7 cellular contexts compared by ENCODE assay signal in the genomic region with DNA sequence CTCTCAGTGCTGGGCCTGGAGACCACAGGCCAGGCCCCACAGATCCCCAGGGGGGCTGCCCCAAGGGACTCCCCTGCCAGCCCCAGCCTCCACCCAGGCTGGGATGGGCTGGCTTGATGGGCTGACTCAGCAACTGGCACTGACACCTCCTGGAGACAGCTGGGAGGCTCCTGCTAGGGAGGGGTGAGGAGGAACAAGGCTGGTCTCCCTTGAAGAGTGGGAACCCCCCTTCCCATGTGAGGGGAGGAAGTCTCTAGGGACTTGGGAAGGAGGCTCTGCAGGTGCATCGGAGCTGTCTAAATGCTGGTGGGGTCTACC. TPM values are rescaled to one million over a fixed set of nuclear protein-coding genes. Genes with fewer than 3 reads are reported as not detected.
DNase-seq lines count a peak whose midpoint lies in the region; ATAC-seq, FAIRE-seq and TF ChIP-seq lines count a peak whose summit lies in the region.

No MANE protein-coding gene starts in this region.

- TF ChIP-seq POLR2A in H1 (IDR thresholded peaks at IDR 0.05; ENCODE audit: control extremely low read depth in 1 of 2, low read depth in 2 of 2, low read length in 2 of 2) = no peak

- H3K4me2 ChIP-seq in H1 (ENCODE audit: insufficient read depth in 1 of 2, low read depth in 2 of 2, low read length in 2 of 2) = no peak overlapping the region

- H3K23me2 ChIP-seq in H1 (ENCODE audit: low read depth, low read length) = no peaks in the 10 kb centered on the region

- peak; percentile 83 for DNase-seq in NCI-H2171 (lab: John Stamatoyannopoulos, UW)
- no peak for DNase-seq in H1 (ENCODE audit: low read depth in 1 of 2, low spot score in 2 of 2)
- no peak for DNase-seq in psoas muscle
- no peak for DNase-seq in NCI-H2029 treated with DMSO at 0.1 percent for 48 hours (lab: John Stamatoyannopoulos, UW)
- no peak for DNase-seq in DMS79 (lab: John Stamatoyannopoulos, UW)
- DNase-seq in activated CD4-positive, alpha-beta T cell treated with anti-CD3 and anti-CD28 coated beads for 48 hours = no peak

- no peaks in the 10 kb centered on the region for H3K27me3 ChIP-seq in H1 (replicated peaks in 1 of 4; ENCODE audit: control insufficient read depth in 3 of 4, extremely low read depth in 1 of 4, insufficient read depth in 3 of 4, low read length in 3 of 4)
- H3K27me3 ChIP-seq in psoas muscle (ENCODE audit: insufficient read depth in 3 of 3, low read length in 2 of 3) = no peaks in the 10 kb centered on the region

- H4K20me1 ChIP-seq in H1 (replicated peaks in 1 of 2; ENCODE audit: control insufficient read depth in 1 of 2, insufficient read depth in 2 of 2, low read length in 2 of 2) = peaks cover 3 to 19% of the 10 kb centered on the region in 2 experiments

- H3K4me1 ChIP-seq in H1 (replicated peaks in 1 of 4; ENCODE audit: control insufficient read depth in 3 of 4, insufficient read depth in 4 of 4, low read length in 3 of 4) (peaks cover 10 to 62% (median 47%) of the 10 kb centered on the region in 4 experiments), psoas muscle (peaks cover 10% of the 10 kb centered on the region)

- TF ChIP-seq RAD21 in H1 (IDR thresholded peaks at IDR 0.05 in 1 of 2, conservative IDR thresholded peaks at IDR 0.05 in 1 of 2; ENCODE audit: low read depth in 2 of 2, low read length in 2 of 2) = no peak

- CTCF ChIA-PET in H1 (lab: Charles Lee; ENCODE audit: partially characterized antibody) = interaction anchor here (0.6 to 15.7 kb wide), 9 partner anchors 8 to 104 kb away, joined by 3 to 231 read pairs (median 10); a partner anchor contains a TSS

- H3K79me2 ChIP-seq in H1 (ENCODE audit: control insufficient read depth in 1 of 2, insufficient read depth in 2 of 2, low read length in 2 of 2) = peaks cover 0 to 72% of the 10 kb centered on the region in 2 experiments; a peak in 2 of 4 replicates

- peak overlapping the region; percentile 29 for H4K5ac ChIP-seq in H1 (ENCODE audit: insufficient read length, low read depth, low read length)

- H3K23ac ChIP-seq in H1 (ENCODE audit: insufficient read length) = no peak overlapping the region

- H3K79me1 ChIP-seq in H1 (ENCODE audit: low read depth, low read length) = peaks cover 27% of the 10 kb centered on the region

- no peak overlapping the region for H3K56ac ChIP-seq in H1 (replicated peaks; ENCODE audit: insufficient read length, low read depth, low read length)

- H3K4me3 ChIP-seq in H1 (ENCODE audit: extremely low read depth in 1 of 4, insufficient read depth in 2 of 4, low read depth in 3 of 4, low read length in 4 of 4) (no peak overlapping the region), psoas muscle (no peak overlapping the region)

- 0 out of 2 replicates have a peak overlapping the region, but pooled peaks have one; percentile 13 for H2AK5ac ChIP-seq in H1 (ENCODE audit: low read depth, low read length)

- TF ChIP-seq EP300 in H1 (IDR thresholded peaks at IDR 0.05; ENCODE audit: borderline replicate concordance in 1 of 2, low read depth in 2 of 2, low read length in 2 of 2) = no peak

- POLR2A ChIA-PET in H1 (lab: Charles Lee; ENCODE audit: partially characterized antibody) = interaction anchor here (1.3 to 6.5 kb wide), 5 partner anchors 8 to 17 kb away, joined by 4 to 70 read pairs (median 15); a partner anchor contains a TSS

- H3K27ac ChIP-seq in H1 (ENCODE audit: low read depth, low read length) = no peak overlapping the region; the same call in 1 of the 2 replicates
- no peak overlapping the region for H3K27ac ChIP-seq in psoas muscle

- H3K9me3 ChIP-seq in H1 (ENCODE audit: insufficient read depth in 2 of 2, low read depth in 1 of 2, low read length in 1 of 2) = no peaks in the 10 kb centered on the region
- H3K9me3 ChIP-seq in psoas muscle = no peaks in the 10 kb centered on the region

- FAIRE-seq in H1 (lab: Jason Lieb, UNC) = no peak

- peak overlapping the region; percentile 1 for H4K91ac ChIP-seq in H1 (replicated peaks; ENCODE audit: insufficient read length, low read length)

- peak overlapping the region; percentile 33 for H2BK120ac ChIP-seq in H1 (replicated peaks; ENCODE audit: low read depth, low read length)

- TF ChIP-seq CTCF in H1 (IDR thresholded peaks at IDR 0.05; ENCODE audit: control extremely low read depth in 1 of 3, insufficient read depth in 1 of 3, low read depth in 1 of 3, low read length in 3 of 3) (no peak), psoas muscle (IDR thresholded peaks at IDR 0.05) (no peak)

- no peak overlapping the region for H2BK20ac ChIP-seq in H1 (ENCODE audit: low read length)

- intact Hi-C loops in psoas muscle (cut with DNase I) = no loop called here

- no peak overlapping the region for H2AFZ ChIP-seq in H1 (ENCODE audit: low read length)

- peak overlapping the region; percentile 83 for H3K18ac ChIP-seq in H1 (ENCODE audit: extremely low read depth, low read length)

- H3K9ac ChIP-seq in H1 (replicated peaks in 1 of 4; ENCODE audit: extremely low read depth in 1 of 4, low read depth in 3 of 4, low read length in 3 of 4) = no peak overlapping the region

- no peak overlapping the region for H2BK15ac ChIP-seq in H1 (ENCODE audit: low read length)

- H3K4ac ChIP-seq in H1 (replicated peaks; ENCODE audit: insufficient read length, low read depth, low read length) = no peak overlapping the region

- no peak overlapping the region for H3K14ac ChIP-seq in H1 (ENCODE audit: insufficient read length)

- H4K8ac ChIP-seq in H1 (ENCODE audit: extremely low read depth, insufficient read depth, low read length) = peak overlapping the region; percentile 57

- ATAC-seq in GM21576 (IDR thresholded peaks at IDR 0.05; ENCODE audit: unreplicated experiment) (peak; percentile 23), psoas muscle (peak; percentile 47 to 72 (median 64))

- H2BK12ac ChIP-seq in H1 (ENCODE audit: low read depth, low read length) = peak overlapping the region; percentile 75; the same call in 1 of the 2 replicates

- peak overlapping the region; percentile 73 for H2BK5ac ChIP-seq in H1 (ENCODE audit: low read depth, low read length)

- WGBS in H1 (ENCODE audit: extremely low coverage in 1 of 2, insufficient coverage in 1 of 2, insufficient read length in 1 of 2, insufficient replicate concordance in 2 of 2, low coverage in 1 of 2, low lambda C conversion rate in 2 of 2, missing lambda C conversion rate in 1 of 2), 2 experiments = 89% methylated on average over 1 of the region's 1 CpG; no CpG with 5 or more reads in 1 of the 2 experiments
- 17 to 70% (median 37%) methylated on average over 1 of the region's 1 CpG for WGBS in psoas muscle, 3 donors

- H3K36me3 ChIP-seq in H1 (ENCODE audit: control insufficient read depth in 2 of 4, insufficient read depth in 4 of 4, low read length in 3 of 4) (no peaks in the 10 kb centered on the region), psoas muscle (ENCODE audit: insufficient read depth in 1 of 2, low read depth in 1 of 2) (no peaks in the 10 kb centered on the region)

RNA-seq across cellular contexts. Expression of a gene that starts 10.4 kb away (rescaled TPM):
- total RNA-seq in H1 (2021; fragmentation: NEBNext Ultra II Directional; extraction: Animal tissue kit (Norgen Biotek cat#: 25700)) = 91.3 and 92.9 TPM in 2 replicates
- 99.2 and 140 TPM in 2 replicates for polyA plus RNA-seq in H1 (2011; rRNA removed)
- 107 TPM for polyA plus RNA-seq in H1 (2011; cell fraction: cytosol; rRNA removed)
- 85.0 TPM for polyA plus RNA-seq in H1 (2011; cell fraction: nucleus; rRNA removed)
- polyA plus RNA-seq in H1 (2012, experiment 1 of 2) = 74.7 to 102 TPM (median 92.8 TPM) in 4 replicates
- 128 TPM for polyA plus RNA-seq in H1 (2012, experiment 2 of 2)
- polyA plus RNA-seq in H1 (2013, experiment 1 of 2) = 121 TPM
- 130 TPM for polyA plus RNA-seq in H1 (2013, experiment 2 of 2)
- 57.8 and 78.7 TPM in 2 replicates for polyA minus RNA-seq in H1 (2011; rRNA and poly(A)+ RNA removed)
- polyA minus RNA-seq in H1 (2011; cell fraction: cytosol; rRNA and poly(A)+ RNA removed) = 43.7 TPM
- 26.3 TPM for polyA minus RNA-seq in H1 (2011; cell fraction: nucleus; rRNA and poly(A)+ RNA removed)
- total RNA-seq in psoas muscle = 10 to 100 TPM in 1 of 4 donors, 1 to 10 TPM in 3; 3.9 to 16.6 (median 4.9) TPM
- polyA plus RNA-seq in psoas muscle = 10 to 100 TPM in 1 of 3 donors, 1 to 10 TPM in 2; 2.4 to 37.1 (median 3.1) TPM

RNA-seq across cellular contexts. Expression of a gene that starts 17.3 kb away (rescaled TPM):
- 40.6 and 42.7 TPM in 2 replicates for total RNA-seq in H1 (2021; fragmentation: NEBNext Ultra II Directional; extraction: Animal tissue kit (Norgen Biotek cat#: 25700))
- polyA plus RNA-seq in H1 (2011; rRNA removed) (32.3 and 42.4 TPM in 2 replicates), psoas muscle (10 to 100 TPM; 25.8 to 52.5 (median 25.8) TPM)
- polyA plus RNA-seq in H1 (2011; cell fraction: cytosol; rRNA removed) = 67.6 TPM
- 198 TPM for polyA plus RNA-seq in H1 (2011; cell fraction: nucleus; rRNA removed)
- 49.1 to 72.7 TPM (median 58.9 TPM) in 4 replicates for polyA plus RNA-seq in H1 (2012, experiment 1 of 2)
- polyA plus RNA-seq in H1 (2012, experiment 2 of 2) = 32.4 TPM
- 28.5 TPM for polyA plus RNA-seq in H1 (2013, experiment 1 of 2)
- polyA plus RNA-seq in H1 (2013, experiment 2 of 2) = 24.6 TPM
- 39.6 and 41.7 TPM in 2 replicates for polyA minus RNA-seq in H1 (2011; rRNA and poly(A)+ RNA removed)
- 18.8 TPM for polyA minus RNA-seq in H1 (2011; cell fraction: cytosol; rRNA and poly(A)+ RNA removed)
- 50.9 TPM for polyA minus RNA-seq in H1 (2011; cell fraction: nucleus; rRNA and poly(A)+ RNA removed)
- 10 to 100 TPM; 15.2 to 32.8 (median 19.9) TPM for total RNA-seq in psoas muscle

RNA-seq across cellular contexts. Expression of a gene that starts 21.7 kb away (rescaled TPM):
- 5.2 and 5.5 TPM in 2 replicates for total RNA-seq in H1 (2021; fragmentation: NEBNext Ultra II Directional; extraction: Animal tissue kit (Norgen Biotek cat#: 25700))
- polyA plus RNA-seq in H1 (2011; rRNA removed) = 6.1 and 6.6 TPM in 2 replicates
- polyA plus RNA-seq in H1 (2011; cell fraction: cytosol; rRNA removed) = 9.7 TPM
- 13.3 TPM for polyA plus RNA-seq in H1 (2011; cell fraction: nucleus; rRNA removed)
- 5.0 to 7.8 TPM (median 6.5 TPM) in 4 replicates for polyA plus RNA-seq in H1 (2012, experiment 1 of 2)
- 4.2 TPM for polyA plus RNA-seq in H1 (2012, experiment 2 of 2)
- polyA plus RNA-seq in H1 (2013, experiment 1 of 2) = 6.1 TPM
- polyA plus RNA-seq in H1 (2013, experiment 2 of 2) = 5.8 TPM
- 4.4 and 12.4 TPM in 2 replicates for polyA minus RNA-seq in H1 (2011; rRNA and poly(A)+ RNA removed)
- polyA minus RNA-seq in H1 (2011; cell fraction: cytosol; rRNA and poly(A)+ RNA removed) = 7.9 TPM
- 2.7 TPM for polyA minus RNA-seq in H1 (2011; cell fraction: nucleus; rRNA and poly(A)+ RNA removed)
- under 1 TPM; 0.62 to 0.78 (median 0.67) TPM for total RNA-seq in psoas muscle
- under 1 TPM; 0.69 to 0.82 (median 0.75) TPM for polyA plus RNA-seq in psoas muscle

RNA-seq across cellular contexts. Expression of a gene that starts 46.1 kb away (rescaled TPM):
- total RNA-seq in H1 (2021; fragmentation: NEBNext Ultra II Directional; extraction: Animal tissue kit (Norgen Biotek cat#: 25700)) = not detected in 2 replicates
- polyA plus RNA-seq in H1 (2011; rRNA removed) = not detected in 2 replicates
- not detected for polyA plus RNA-seq in H1 (2011; cell fraction: cytosol; rRNA removed)
- not detected for polyA plus RNA-seq in H1 (2011; cell fraction: nucleus; rRNA removed)
- not detected in 4 replicates for polyA plus RNA-seq in H1 (2012, experiment 1 of 2)
- not detected for polyA plus RNA-seq in H1 (2012, experiment 2 of 2)
- polyA plus RNA-seq in H1 (2013, experiment 1 of 2) = not detected
- not detected for polyA plus RNA-seq in H1 (2013, experiment 2 of 2)
- not detected in 2 replicates for polyA minus RNA-seq in H1 (2011; rRNA and poly(A)+ RNA removed)
- polyA minus RNA-seq in H1 (2011; cell fraction: cytosol; rRNA and poly(A)+ RNA removed) = not detected
- polyA minus RNA-seq in H1 (2011; cell fraction: nucleus; rRNA and poly(A)+ RNA removed) = not detected
- total RNA-seq in psoas muscle = under 1 TPM in 2 of 4 donors, not detected in 2; 0.32 to 0.39 TPM
- polyA plus RNA-seq in psoas muscle = under 1 TPM in 2 of 3 donors, not detected in 1; 0.09 to 0.16 TPM
